ENCODE assay signal across 27 cellular contexts in genomic region chr6:50973464-50973863, GRCh38.
"Had no signal": no experiment of that assay in that cellular context is flagged by ENCODE, and none has a peak within 500 bp of the region (broad histone marks: within the 10 kb centered on the region; RNA-seq: fewer than 3 reads in every experiment).

No MANE protein-coding gene starts in this region.

- H3K27me3 Mint-ChIP-seq: stimulated activated naive B cell treated with anti-CD40 and anti-IgM and Interleukin-4, amounts not matched to agents 10 μg/mL and 1 μg/mL and 100 μg/mL, for 72 hours; stimulated activated naive CD8-positive, alpha-beta T cell treated with anti-CD3 and anti-CD28 coated beads, Interleukin-15, Interleukin-2, amounts not matched to agents 100 ng/mL and 50 ng/mL, for 24 hours had no signal

- H3K27me3 ChIP-seq: neural progenitor cell, ovary, right lobe of liver, sigmoid colon, stomach, thyroid gland, tibial nerve, upper lobe of left lung, vagina had no signal

- H3K4me1 ChIP-seq: parathyroid adenoma, psoas muscle, right lobe of liver, sigmoid colon, stomach, thyroid gland, tibial nerve, upper lobe of left lung, vagina had no signal

- H3K36me3 ChIP-seq: neural progenitor cell, ovary, right lobe of liver, sigmoid colon, stomach, thoracic aorta, thyroid gland, tibial nerve, upper lobe of left lung, vagina had no signal

- H3K4me3 ChIP-seq: neural progenitor cell, ovary, psoas muscle, right lobe of liver, sigmoid colon, stomach, thoracic aorta, thyroid gland, tibial nerve, upper lobe of left lung, vagina had no signal

- H3K27ac Mint-ChIP-seq: nephron; neural progenitor cell; progenitor cell of endocrine pancreas; stimulated activated effector memory CD8-positive, alpha-beta T cell treated with anti-CD3 and anti-CD28 coated beads, Interleukin-12 subunit alpha, Interleukin-12 subunit beta, amount 100 ng/mL, for 72 hours; stimulated activated naive B cell treated with anti-CD40 and anti-IgM and Interleukin-4, amounts not matched to agents 10 μg/mL and 1 μg/mL and 100 μg/mL, for 72 hours; stimulated activated naive CD8-positive, alpha-beta T cell treated with anti-CD3 and anti-CD28 coated beads, Interleukin-15, Interleukin-2, amounts not matched to agents 100 ng/mL and 50 ng/mL, for 24 hours had no signal

- ATAC-seq: psoas muscle; right cardiac atrium; right lobe of liver; stimulated activated effector memory CD8-positive, alpha-beta T cell treated with anti-CD3 and anti-CD28 coated beads, Interleukin-12 subunit alpha, Interleukin-12 subunit beta, amount 100 ng/mL, for 72 hours; stimulated activated naive B cell treated with anti-CD40 and anti-IgM and Interleukin-4, amounts not matched to agents 10 μg/mL and 1 μg/mL and 100 μg/mL, for 72 hours had no signal

- H3K4me1 Mint-ChIP-seq: neural progenitor cell; stimulated activated effector memory CD8-positive, alpha-beta T cell treated with anti-CD3 and anti-CD28 coated beads, Interleukin-12 subunit alpha, Interleukin-12 subunit beta, amount 100 ng/mL, for 72 hours had no signal

- DNase-seq: occipital lobe; ovary; posterior cingulate gyrus; psoas muscle; right cardiac atrium; right lobe of liver; sigmoid colon; small intestine; stimulated activated CD4-positive, alpha-beta T cell treated with anti-CD3 and anti-CD28 coated beads, Interleukin-15, amount 100 ng/mL, for 24 hours; stimulated activated CD4-positive, alpha-beta T cell treated with anti-CD3 and anti-CD28 coated beads, Interleukin-2, amount 100 ng/mL, for 24 hours; stimulated activated CD4-positive, alpha-beta T cell treated with anti-CD3 and anti-CD28 coated beads, Interleukin-2, amount 100 ng/mL, for 48 hours; stimulated activated CD4-positive, alpha-beta T cell treated with anti-CD3 and anti-CD28 coated beads, Interleukin-4, amount 100 ng/mL, for 24 hours; stimulated activated naive B cell treated with anti-CD40 and anti-IgM and Interleukin-4, amounts not matched to agents 10 μg/mL and 1 μg/mL and 100 μg/mL, for 72 hours; stimulated activated naive CD4-positive, alpha-beta T cell treated with Interleukin-2 at 50 U/mL for 16 hours; stomach; thyroid gland; trophoblast cell; upper lobe of left lung had no signal

- H3K9me3 Mint-ChIP-seq: nephron, neural progenitor cell had no signal

- H3K36me3 Mint-ChIP-seq: neural progenitor cell; stimulated activated effector memory CD8-positive, alpha-beta T cell treated with anti-CD3 and anti-CD28 coated beads, Interleukin-12 subunit alpha, Interleukin-12 subunit beta, amount 100 ng/mL, for 72 hours; stimulated activated naive B cell treated with anti-CD40 and anti-IgM and Interleukin-4, amounts not matched to agents 10 μg/mL and 1 μg/mL and 100 μg/mL, for 72 hours had no signal

- H3K27ac ChIP-seq: neural progenitor cell, ovary, parathyroid adenoma, psoas muscle, right lobe of liver, sigmoid colon, stomach, thoracic aorta, thyroid gland, tibial nerve, upper lobe of left lung, vagina had no signal

- H3K9me3 ChIP-seq: ovary, psoas muscle, right lobe of liver, sigmoid colon, stomach, thoracic aorta, thyroid gland, tibial nerve, upper lobe of left lung, vagina had no signal

- H3K4me3 Mint-ChIP-seq: nephron; neural progenitor cell; stimulated activated effector memory CD8-positive, alpha-beta T cell treated with anti-CD3 and anti-CD28 coated beads, Interleukin-12 subunit alpha, Interleukin-12 subunit beta, amount 100 ng/mL, for 72 hours; stimulated activated naive B cell treated with anti-CD40 and anti-IgM and Interleukin-4, amounts not matched to agents 10 μg/mL and 1 μg/mL and 100 μg/mL, for 72 hours; stimulated activated naive CD8-positive, alpha-beta T cell treated with anti-CD3 and anti-CD28 coated beads, Interleukin-15, Interleukin-2, amounts not matched to agents 100 ng/mL and 50 ng/mL, for 24 hours had no signal
